ENCODE assay signal across 15 cellular contexts in genomic region chr22:48699531-48699930, GRCh38.
DNase-seq lines count a peak whose midpoint lies in the region; TF ChIP-seq lines count a peak whose summit lies in the region.
"Had no signal": no experiment of that assay in that cellular context is flagged by ENCODE, and none has a peak within 500 bp of the region (broad histone marks: within the 10 kb centered on the region; RNA-seq: fewer than 3 reads in every experiment).

No MANE protein-coding gene starts in this region.

- no peaks in the 10 kb centered on the region for H3K9me3 ChIP-seq in neural progenitor cell (ENCODE audit: low read depth)
- H3K9me3 ChIP-seq: BLaER1 had no signal

- peaks cover 43% of the 10 kb centered on the region for H3K4me1 Mint-ChIP-seq in neural progenitor cell
- H3K4me1 Mint-ChIP-seq: CD4-positive, CD25-positive, alpha-beta regulatory T cell had no signal

- H3K4me3 Mint-ChIP-seq in neural progenitor cell, result no peak overlapping the region
- H3K4me3 Mint-ChIP-seq: CD4-positive, CD25-positive, alpha-beta regulatory T cell; HFFc6 had no signal

- peaks cover 18% of the 10 kb centered on the region for H3K4me1 ChIP-seq in neural progenitor cell

- TF ChIP-seq CTCF in neural progenitor cell (IDR thresholded peaks at IDR 0.05), result no peak

- no peak overlapping the region for H3K27ac ChIP-seq in neural progenitor cell
- H3K27ac ChIP-seq: 22Rv1 had no signal

- no peaks in the 10 kb centered on the region for H3K27me3 ChIP-seq in neural progenitor cell
- H3K27me3 ChIP-seq: BLaER1 had no signal

- DNase-seq in NCI-H524 (lab: John Stamatoyannopoulos, UW) (peak; percentile 5 to 25), NCI-H524 treated with DMSO at 0.1 percent for 48 hours (lab: John Stamatoyannopoulos, UW) (no peak), SK-N-DZ (ENCODE audit: low spot score) (peak; percentile 30), neural progenitor cell (ENCODE audit: low spot score) (peak; percentile 63), NCI-H2107 treated with DMSO at 0.1 percent for 48 hours (lab: John Stamatoyannopoulos, UW; ENCODE audit: unreplicated experiment) (no peak), NCI-H446 (lab: John Stamatoyannopoulos, UW) (no peak), mucosa of gallbladder (ENCODE audit: low spot score) (no peak)
- DNase-seq: AML-193; CD4-positive, CD25-positive, alpha-beta regulatory T cell; DMS53; GF-D8; HCEC 1CT; HFFc6 had no signal

- H3K9me3 Mint-ChIP-seq in neural progenitor cell, result no peaks in the 10 kb centered on the region
- H3K9me3 Mint-ChIP-seq: CD4-positive, CD25-positive, alpha-beta regulatory T cell had no signal

- H3K27ac Mint-ChIP-seq in neural progenitor cell, result peak overlapping the region; percentile 96
- H3K27ac Mint-ChIP-seq: CD4-positive, CD25-positive, alpha-beta regulatory T cell; HFFc6 had no signal

- H3K27me3 Mint-ChIP-seq in neural progenitor cell (ENCODE audit: insufficient read depth, low read depth), result no peaks in the 10 kb centered on the region
- H3K27me3 Mint-ChIP-seq: CD4-positive, CD25-positive, alpha-beta regulatory T cell had no signal

- H3K36me3 ChIP-seq in neural progenitor cell, result no peaks in the 10 kb centered on the region
- H3K36me3 ChIP-seq: BLaER1 had no signal

- no peaks in the 10 kb centered on the region for H4K20me1 ChIP-seq in neural progenitor cell (ENCODE audit: low read depth)

- no peak overlapping the region for H3K9ac ChIP-seq in neural progenitor cell
- H3K9ac ChIP-seq: BLaER1 had no signal

- no peak overlapping the region for H3K4me2 ChIP-seq in neural progenitor cell

- no peak overlapping the region for H3K4me3 ChIP-seq in neural progenitor cell
- H3K4me3 ChIP-seq: BLaER1 had no signal

- H2AFZ ChIP-seq in neural progenitor cell (replicated peaks), result no peak overlapping the region

- no peaks in the 10 kb centered on the region for H3F3A ChIP-seq in neural progenitor cell (ENCODE audit: low read depth)

- no peaks in the 10 kb centered on the region for H3K36me3 Mint-ChIP-seq in neural progenitor cell
- H3K36me3 Mint-ChIP-seq: CD4-positive, CD25-positive, alpha-beta regulatory T cell had no signal

- H3K79me2 ChIP-seq in neural progenitor cell (ENCODE audit: low read depth), result peaks cover 11% of the 10 kb centered on the region

Comparison
In these comparisons a context has a peak if more than half of its experiments do, and no peak if none do; other contexts are left out.
1. DNase-seq: peak in NCI-H524 (2 of 2), SK-N-DZ (single experiment) and neural progenitor cell (single experiment); none in NCI-H524 treated with DMSO at 0.1 percent for 48 hours (single experiment), NCI-H2107 treated with DMSO at 0.1 percent for 48 hours (single experiment), NCI-H446 (0 of 2) and mucosa of gallbladder (single experiment).